Comparison of ENCODE assay signal across 16 cellular contexts in genomic region chr20:58072695-58073671, GRCh38.
A peak's percentile ranks its signal among the peaks of the same experiment; 100 is the strongest.
DNase-seq lines count a peak whose midpoint lies in the region; ATAC-seq, FAIRE-seq and TF ChIP-seq lines count a peak whose summit lies in the region.
"Had no signal": no experiment of that assay in that cellular context is flagged by ENCODE, and none has a peak within 500 bp of the region (broad histone marks: within the 10 kb centered on the region; RNA-seq: fewer than 3 reads in every experiment).

No MANE protein-coding gene starts in this region.

- H3K9ac ChIP-seq in HepG2 (ENCODE audit: insufficient read depth, low read depth, low read length): no peak overlapping the region
- H3K9ac ChIP-seq: GM23248, KMS-11 had no signal

- H3K36me3 ChIP-seq in RWPE2 (ENCODE audit: low read depth) (no peaks in the 10 kb centered on the region), HepG2 (replicated peaks in 1 of 2; ENCODE audit: control insufficient read depth in 1 of 2, insufficient read depth in 2 of 2, low read length in 2 of 2) (no peaks in the 10 kb centered on the region)

- DNase-seq in RWPE2 (ENCODE audit: low spot score): peak; percentile 78
- peak; percentile 70 for DNase-seq in coronary artery (ENCODE audit: low spot score)
- no peak for DNase-seq in HepG2 (ENCODE audit: low spot score)
- peak; percentile 47 for DNase-seq in sciatic nerve (ENCODE audit: low spot score)
- no peak for DNase-seq in SHP77 treated with DMSO at 0.1 percent for 48 hours (lab: John Stamatoyannopoulos, UW)
- DNase-seq in dedifferentiated amniotic fluid mesenchymal stem cell (ENCODE audit: extremely low spot score): no peak
- no peak for DNase-seq in GOT3 (lab: John Stamatoyannopoulos, UW)
- DNase-seq: ACHN, AML-193, GF-D8, GM23248, NCI-H1092, NCI-H2081 treated with DMSO at 0.1 percent for 48 hours, NCI-H510A treated with DMSO at 0.1 percent for 48 hours had no signal

- TF ChIP-seq EP300 in HepG2 (IDR thresholded peaks at IDR 0.05; ENCODE audit: low read depth in 2 of 2, low read length in 2 of 2) (no peak), HepG2 (CRISPR knock-in tag; IDR thresholded peaks at IDR 0.05; ENCODE audit: borderline replicate concordance) (no peak)

- H2AFZ ChIP-seq in HepG2 (ENCODE audit: low read length): no peak overlapping the region
- H2AFZ ChIP-seq: GM23248 had no signal

- H3K4me3 ChIP-seq in RWPE2 (ENCODE audit: severe bottlenecking) (no peak overlapping the region), coronary artery (no peak overlapping the region), HepG2 (replicated peaks in 1 of 3; ENCODE audit: insufficient read depth in 1 of 3, low read depth in 2 of 3, low read length in 3 of 3) (no peak overlapping the region)
- H3K4me3 ChIP-seq: GM23248 had no signal

- POLR2A ChIA-PET in HepG2 (lab: Yijun Ruan, JAX): no interaction called here

- no peak for TF ChIP-seq RAD21 in HepG2 (CRISPR knock-in tag; IDR thresholded peaks at IDR 0.05)

- intact Hi-C loops in HepG2 (cut with micrococcal nuclease; ENCODE audit: unreplicated experiment): no loop called here
- intact Hi-C loops in sciatic nerve (cut with DNase I): no loop called here

- 16% methylated on average over 11 of the region's 15 CpGs for whole genome bisulfite sequencing in HepG2 (ENCODE audit: low lambda C conversion rate)

- CTCF ChIA-PET in HepG2 (lab: Yijun Ruan, JAX; ENCODE audit: low intra/inter-chr PET ratio, low total read pairs): no interaction called here

- peaks cover 3% of the 10 kb centered on the region for H3K4me1 ChIP-seq in RWPE2 (ENCODE audit: insufficient read depth, poor library complexity, severe bottlenecking)
- no peaks in the 10 kb centered on the region for H3K4me1 ChIP-seq in HepG2 (ENCODE audit: insufficient read depth, low read length)

- H3K27ac ChIP-seq in RWPE2 (ENCODE audit: poor library complexity, severe bottlenecking) (no peak overlapping the region), coronary artery (no peak overlapping the region), HepG2 (ENCODE audit: extremely low read length, insufficient read depth, low read length) (no peak overlapping the region)
- H3K27ac ChIP-seq: GM23248, KMS-11 had no signal

- no peaks in the 10 kb centered on the region for H3K27me3 ChIP-seq in RWPE2 (ENCODE audit: insufficient read depth, poor library complexity, severe bottlenecking)
- H3K27me3 ChIP-seq in HepG2 (ENCODE audit: control insufficient read depth in 1 of 2, insufficient read depth in 2 of 2, low read length in 2 of 2): peaks cover 0 to 18% of the 10 kb centered on the region in 2 experiments; a peak in 3 of 5 replicates

- no peak for TF ChIP-seq POLR2A in HepG2 (IDR thresholded peaks at IDR 0.05; ENCODE audit: insufficient read depth in 1 of 2, low read depth in 2 of 2, low read length in 2 of 2)

- no TSS peak for BruUV-seq in HepG2 (replicated peaks; lab: Mats Ljungman, UMichigan)

- H4K20me1 ChIP-seq in HepG2 (ENCODE audit: insufficient read depth, low read length): no peaks in the 10 kb centered on the region

- TF ChIP-seq CTCF in RWPE2 (IDR thresholded peaks at IDR 0.05; ENCODE audit: poor library complexity, severe bottlenecking) (no peak), coronary artery (IDR thresholded peaks at IDR 0.05) (no peak), HepG2 (CRISPR knock-in tag; IDR thresholded peaks at IDR 0.05) (no peak)

- in situ Hi-C loops in HepG2 (cut with HindIII; ENCODE audit: extremely low pct_ligation_motif_present, low pct_unique_long_range_greater_than_20kb): no loop called here

- no peaks in the 10 kb centered on the region for H3K79me2 ChIP-seq in HepG2 (ENCODE audit: insufficient read depth, low read length)

- H3K4me2 ChIP-seq in HepG2 (ENCODE audit: low read depth, low read length): no peak overlapping the region
- H3K4me2 ChIP-seq: KMS-11 had no signal

- no peak for FAIRE-seq in HepG2 (lab: Jason Lieb, UNC)
- FAIRE-seq: GM12891 had no signal

- H3K9me3 ChIP-seq in RWPE2 (ENCODE audit: severe bottlenecking) (no peaks in the 10 kb centered on the region), HepG2 (ENCODE audit: low read length) (no peaks in the 10 kb centered on the region)

- ATAC-seq in RWPE2 (ENCODE audit: low read depth): no peak
- no peak for ATAC-seq in HepG2
- no peak for ATAC-seq in sciatic nerve

TF ChIP-seq in HepG2, 621 proteins besides CTCF, POLR2A, EP300 and RAD21:
- no peak for TF ChIP-seq SRSF9 (IDR thresholded peaks at IDR 0.05; ENCODE audit: borderline replicate concordance, insufficient read depth, low read depth, low read length, poor library complexity, severe bottlenecking)
- TF ChIP-seq, protein P1, sequence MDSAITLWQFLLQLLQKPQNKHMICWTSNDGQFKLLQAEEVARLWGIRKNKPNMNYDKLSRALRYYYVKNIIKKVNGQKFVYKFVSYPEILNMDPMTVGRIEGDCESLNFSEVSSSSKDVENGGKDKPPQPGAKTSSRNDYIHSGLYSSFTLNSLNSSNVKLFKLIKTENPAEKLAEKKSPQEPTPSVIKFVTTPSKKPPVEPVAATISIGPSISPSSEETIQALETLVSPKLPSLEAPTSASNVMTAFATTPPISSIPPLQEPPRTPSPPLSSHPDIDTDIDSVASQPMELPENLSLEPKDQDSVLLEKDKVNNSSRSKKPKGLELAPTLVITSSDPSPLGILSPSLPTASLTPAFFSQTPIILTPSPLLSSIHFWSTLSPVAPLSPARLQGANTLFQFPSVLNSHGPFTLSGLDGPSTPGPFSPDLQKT (CRISPR knock-in tag; IDR thresholded peaks at IDR 0.05; ENCODE audit: borderline replicate concordance): 0 out of 2 replicates have a peak, but pooled peaks have one; percentile 37

Comparison
In these comparisons a context has a peak if more than half of its experiments do, and no peak if none do; other contexts are left out.
1. DNase-seq: peak in RWPE2 (single experiment), coronary artery (single experiment) and sciatic nerve (single experiment); none in HepG2 (single experiment), SHP77 treated with DMSO at 0.1 percent for 48 hours (single experiment), dedifferentiated amniotic fluid mesenchymal stem cell (single experiment) and GOT3 (single experiment).